13 cellular contexts compared by ENCODE assay signal in genomic region chr9:74609671-74610416, GRCh38.
DNase-seq lines count a peak whose midpoint lies in the region; ATAC-seq and TF ChIP-seq lines count a peak whose summit lies in the region.
"Had no signal": no experiment of that assay in that cellular context is flagged by ENCODE, and none has a peak within 500 bp of the region (broad histone marks: within the 10 kb centered on the region; RNA-seq: fewer than 3 reads in every experiment).

No MANE protein-coding gene starts in this region.

- no peak overlapping the region for H3K4me3 Mint-ChIP-seq in CD8-positive, alpha-beta T cell
- H3K4me3 Mint-ChIP-seq: activated naive CD8-positive, alpha-beta T cell; mesothelial cell of epicardium had no signal

- H3K9me3 ChIP-seq in CD8-positive, alpha-beta T cell (ENCODE audit: low read length): no peaks in the 10 kb centered on the region
- H3K9me3 ChIP-seq: prostate gland had no signal

- H3K27me3 Mint-ChIP-seq in CD8-positive, alpha-beta T cell (ENCODE audit: low read depth): peaks cover 4% of the 10 kb centered on the region

- no peaks in the 10 kb centered on the region for H3K36me3 ChIP-seq in CD8-positive, alpha-beta T cell (ENCODE audit: insufficient read depth, low read length)
- H3K36me3 ChIP-seq: prostate gland had no signal

- intact Hi-C loops in CD8-positive, alpha-beta T cell (cut with DNase I, micrococcal nuclease): loop anchor here (1.0 to 10.0 kb wide), 2 partner anchors 9 to 65 kb away; no protein-coding TSS in a partner anchor

- DNase-seq in SIG-M5 treated with dmso at 0.1 percent for 504 hours (lab: John Stamatoyannopoulos, UW; ENCODE audit: unreplicated experiment) (peak; percentile 0), SIG-M5 (lab: John Stamatoyannopoulos, UW) (no peak), OCI-M1 (lab: John Stamatoyannopoulos, UW) (peak; percentile 41)
- DNase-seq in effector CD8-positive, alpha-beta T cell (lab: John Stamatoyannopoulos, UW): no peak
- DNase-seq in activated CD8-positive, alpha-beta memory T cell treated with anti-CD3 and anti-CD28 coated beads, Interleukin-2, amount 50 U/mL, for 48 hours: no peak
- DNase-seq in CD8-positive, alpha-beta T cell: no peak
- DNase-seq: NCI-H187 treated with DMSO at 0.1 percent for 48 hours had no signal

- no peak overlapping the region for H3K4me3 ChIP-seq in CD8-positive, alpha-beta T cell (ENCODE audit: low read depth, low read length)
- H3K4me3 ChIP-seq: prostate gland had no signal

- no peak overlapping the region for H3K27ac ChIP-seq in CD8-positive, alpha-beta T cell (ENCODE audit: low read depth, low read length)
- H3K27ac ChIP-seq: prostate gland had no signal

- H3K36me3 Mint-ChIP-seq in CD8-positive, alpha-beta T cell: no peaks in the 10 kb centered on the region
- H3K36me3 Mint-ChIP-seq: activated naive CD8-positive, alpha-beta T cell; mesothelial cell of epicardium had no signal

- POLR2A ChIA-PET in CD8-positive, alpha-beta T cell (lab: Charles Lee): no interaction called here

- no peaks in the 10 kb centered on the region for H3K4me1 ChIP-seq in CD8-positive, alpha-beta T cell (ENCODE audit: insufficient read depth, low read length)
- H3K4me1 ChIP-seq: prostate gland had no signal

- no peak for TF ChIP-seq CTCF in CD8-positive, alpha-beta T cell (IDR thresholded peaks at IDR 0.05)

- ATAC-seq in HG03565 (IDR thresholded peaks at IDR 0.05; ENCODE audit: unreplicated experiment) (peak; percentile 41), GM18517 (IDR thresholded peaks at IDR 0.05; ENCODE audit: unreplicated experiment) (no peak)
- ATAC-seq in CD8-positive, alpha-beta T cell: no peak
- ATAC-seq: esophagus mucosa had no signal

- H3K9me3 Mint-ChIP-seq in CD8-positive, alpha-beta T cell: no peaks in the 10 kb centered on the region
- H3K9me3 Mint-ChIP-seq: mesothelial cell of epicardium had no signal

- H3K27ac Mint-ChIP-seq in CD8-positive, alpha-beta T cell: no peak overlapping the region
- H3K27ac Mint-ChIP-seq: activated naive CD8-positive, alpha-beta T cell; mesothelial cell of epicardium had no signal

- no peaks in the 10 kb centered on the region for H3K4me1 Mint-ChIP-seq in CD8-positive, alpha-beta T cell (ENCODE audit: low read depth)
- H3K4me1 Mint-ChIP-seq: mesothelial cell of epicardium had no signal

- H3K27me3 ChIP-seq in CD8-positive, alpha-beta T cell (ENCODE audit: insufficient read depth, low read length): no peaks in the 10 kb centered on the region

- CTCF ChIA-PET in CD8-positive, alpha-beta T cell (lab: Charles Lee): no interaction called here

Comparison
In these comparisons a context has a peak if more than half of its experiments do, and no peak if none do; other contexts are left out.
1. DNase-seq: peak in SIG-M5 treated with dmso at 0.1 percent for 504 hours (single experiment) and OCI-M1 (single experiment); none in SIG-M5 (single experiment), effector CD8-positive, alpha-beta T cell (single experiment), activated CD8-positive, alpha-beta memory T cell treated with anti-CD3 and anti-CD28 coated beads, Interleukin-2, amount 50 U/mL, for 48 hours (single experiment) and CD8-positive, alpha-beta T cell (0 of 7).